ENCODE assay signal across 8 cellular contexts in genomic region chr22:46762238-46763050, GRCh38. TPM values are rescaled to one million over a fixed set of nuclear protein-coding genes. Genes with fewer than 3 reads are reported as not detected.
A peak's percentile ranks its signal among the peaks of the same experiment; 100 is the strongest.
DNase-seq lines count a peak whose midpoint lies in the region; ATAC-seq and TF ChIP-seq lines count a peak whose summit lies in the region.

Gene TBC1D22A (plus strand): TSS chr22:46762650. CDS start chr22:46762787, 137 bp downstream.

- peak within 1 kb of the TSS; percentile 99 for H3K27ac Mint-ChIP-seq in activated naive CD8-positive, alpha-beta T cell treated with anti-CD3 and anti-CD28 coated beads, Interleukin-2, amount 10 ng/mL, durations not matched to agents 7 days and 5 days
- peak within 1 kb of the TSS; percentile 100 for H3K27ac Mint-ChIP-seq in osteocyte (ENCODE audit: unreplicated experiment)

- no peaks in the 10 kb centered on the region for H3K9me2 ChIP-seq in SU-DHL-6 (replicated peaks; ENCODE audit: insufficient read depth, low read length)

- peaks cover 21 to 36% of the 10 kb centered on the region in 2 donors for H3K4me1 ChIP-seq in thoracic aorta (ENCODE audit: control insufficient read depth in 1 of 2, low read depth in 2 of 2)

- no peaks in the 10 kb centered on the region for H4K20me1 ChIP-seq in SU-DHL-6 (ENCODE audit: low read depth, low read length)

- H3K4me1 Mint-ChIP-seq in activated naive CD8-positive, alpha-beta T cell treated with anti-CD3 and anti-CD28 coated beads, Interleukin-2, amount 10 ng/mL, durations not matched to agents 7 days and 5 days = peaks cover 44% of the 10 kb centered on the region
- H3K4me1 Mint-ChIP-seq in osteocyte (ENCODE audit: unreplicated experiment) = peaks cover 39% of the 10 kb centered on the region

- H3K36me3 ChIP-seq in GM06990 (ENCODE audit: control insufficient read depth, insufficient read depth, low read length) (peaks cover 5% of the 10 kb centered on the region; the same call in 1 of the 2 replicates), SU-DHL-6 (ENCODE audit: low read length) (no peaks in the 10 kb centered on the region), thoracic aorta (no peaks in the 10 kb centered on the region)

- H3K79me2 ChIP-seq in SU-DHL-6 (ENCODE audit: insufficient read depth, low read length) = peaks cover 49% of the 10 kb centered on the region

- H3K27ac ChIP-seq in SU-DHL-6 (ENCODE audit: low read depth, low read length) (peak within 1 kb of the TSS; percentile 73), thoracic aorta (peak within 1 kb of the TSS; percentile 96 to 98)

- peak; percentile 92 for DNase-seq in GM06990 (ENCODE audit: extremely low read depth, insufficient read length)
- DNase-seq in NCI-H1105 (lab: John Stamatoyannopoulos, UW) = peak; percentile 87
- DNase-seq in activated naive CD8-positive, alpha-beta T cell treated with anti-CD3 and anti-CD28 coated beads, Interleukin-2, amount 10 ng/mL, durations not matched to agents 7 days and 5 days = peak; percentile 94
- DNase-seq in head of caudate nucleus = peak; percentile 92 to 98 (median 96)
- DNase-seq in osteocyte (ENCODE audit: extremely low spot score, unreplicated experiment) = peak; percentile 97
- DNase-seq in thoracic aorta (ENCODE audit: low spot score) = peak; percentile 73

- H3K4me2 ChIP-seq in SU-DHL-6 (ENCODE audit: low read depth, low read length, poor library complexity, severe bottlenecking) = peak within 1 kb of the TSS; percentile 97

- peaks cover 42% of the 10 kb centered on the region for H3F3A ChIP-seq in SU-DHL-6 (ENCODE audit: insufficient read depth)

- peaks cover 12% of the 10 kb centered on the region for H3K36me3 Mint-ChIP-seq in activated naive CD8-positive, alpha-beta T cell treated with anti-CD3 and anti-CD28 coated beads, Interleukin-2, amount 10 ng/mL, durations not matched to agents 7 days and 5 days
- no peaks in the 10 kb centered on the region for H3K36me3 Mint-ChIP-seq in osteocyte (ENCODE audit: unreplicated experiment)

- ATAC-seq in HG02610 (IDR thresholded peaks at IDR 0.05; ENCODE audit: unreplicated experiment) (peak; percentile 70), thoracic aorta (ENCODE audit: insufficient number of reproducible peaks, low FRiP score, low read depth) (peak; percentile 78)
- ATAC-seq in activated naive CD8-positive, alpha-beta T cell treated with anti-CD3 and anti-CD28 coated beads, Interleukin-2, amount 10 ng/mL, durations not matched to agents 7 days and 5 days (ENCODE audit: low read depth) = peak; percentile 85

- H3K9me3 Mint-ChIP-seq in activated naive CD8-positive, alpha-beta T cell treated with anti-CD3 and anti-CD28 coated beads, Interleukin-2, amount 10 ng/mL, durations not matched to agents 7 days and 5 days = no peaks in the 10 kb centered on the region
- H3K9me3 Mint-ChIP-seq in osteocyte (ENCODE audit: unreplicated experiment) = no peaks in the 10 kb centered on the region

- H3K4me3 Mint-ChIP-seq in activated naive CD8-positive, alpha-beta T cell treated with anti-CD3 and anti-CD28 coated beads, Interleukin-2, amount 10 ng/mL, durations not matched to agents 7 days and 5 days = peak within 1 kb of the TSS; percentile 100
- peak within 1 kb of the TSS; percentile 100 for H3K4me3 Mint-ChIP-seq in osteocyte (ENCODE audit: unreplicated experiment)

- intact Hi-C loops in head of caudate nucleus (cut with DNase I) = loop anchor here (5.0 kb wide), 1 partner anchor 80 kb away; no protein-coding TSS in a partner anchor

- TF ChIP-seq CTCF in GM06990 (IDR thresholded peaks at IDR 0.05; ENCODE audit: insufficient read depth, low read length, poor library complexity, severe bottlenecking) (no peak), SU-DHL-6 (IDR thresholded peaks at IDR 0.05; ENCODE audit: insufficient read depth, low read length, poor library complexity, severe bottlenecking) (no peak), osteocyte (IDR thresholded peaks at IDR 0.05) (no peak), thoracic aorta (IDR thresholded peaks at IDR 0.05) (peak; percentile 12)

- H3K4me3 ChIP-seq in GM06990 (replicated peaks; ENCODE audit: low read depth, low read length) (peak within 1 kb of the TSS; percentile 99), SU-DHL-6 (ENCODE audit: insufficient read depth, low read length, poor library complexity, severe bottlenecking) (peak within 1 kb of the TSS; percentile 84), thoracic aorta (peak within 1 kb of the TSS; percentile 90)

- POLR2A ChIA-PET in activated naive CD8-positive, alpha-beta T cell treated with anti-CD3 and anti-CD28 coated beads, Interleukin-2, amount 10 ng/mL, durations not matched to agents 7 days and 5 days (lab: Charles Lee) = interaction anchor here (0.6 to 3.9 kb wide), 21 partner anchors 12 to 1510 kb away, joined by 3 to 64 read pairs (median 3); partner anchors contain the start of genes CERK and TTC38

- H3K9me3 ChIP-seq in SU-DHL-6 (ENCODE audit: insufficient read depth, low read length) (no peaks in the 10 kb centered on the region), thoracic aorta (no peaks in the 10 kb centered on the region)

- H2AFZ ChIP-seq in SU-DHL-6 (ENCODE audit: low read depth, low read length, severe bottlenecking) = peak within 1 kb of the TSS; percentile 57

- H3K27me3 ChIP-seq in GM06990 (replicated peaks; ENCODE audit: control insufficient read depth, insufficient read depth, low read length) (no peaks in the 10 kb centered on the region), SU-DHL-6 (ENCODE audit: low read length) (no peaks in the 10 kb centered on the region), thoracic aorta (replicated peaks; ENCODE audit: insufficient read depth) (no peaks in the 10 kb centered on the region)

- no peaks in the 10 kb centered on the region for H3K27me3 Mint-ChIP-seq in activated naive CD8-positive, alpha-beta T cell treated with anti-CD3 and anti-CD28 coated beads, Interleukin-2, amount 10 ng/mL, durations not matched to agents 7 days and 5 days
- H3K27me3 Mint-ChIP-seq in osteocyte (ENCODE audit: unreplicated experiment) = no peaks in the 10 kb centered on the region

- peak within 1 kb of the TSS; percentile 80 for H3K9ac ChIP-seq in SU-DHL-6 (ENCODE audit: low read length)

RNA-seq across cellular contexts. Expression of gene TBC1D22A, which starts in this region (rescaled TPM):
- total RNA-seq in activated naive CD8-positive, alpha-beta T cell treated with anti-CD3 and anti-CD28 coated beads, Interleukin-2, amount 10 ng/mL, durations not matched to agents 7 days and 5 days = 10 to 100 TPM; 47.2 to 49.1 TPM
- 28.9 and 29.1 TPM in 2 replicates for total RNA-seq in osteocyte
- 10 to 100 TPM; 28.9 to 31.3 TPM for total RNA-seq in thoracic aorta

Comparison
In these comparisons a context has a peak if more than half of its experiments do, and no peak if none do; other contexts are left out.
1. Peak in every context shown above with its lines: DNase-seq, ATAC-seq, H3K4me3 ChIP-seq and H3K27ac ChIP-seq.